ENCODE assay signal across 13 cellular contexts in the genomic region with DNA sequence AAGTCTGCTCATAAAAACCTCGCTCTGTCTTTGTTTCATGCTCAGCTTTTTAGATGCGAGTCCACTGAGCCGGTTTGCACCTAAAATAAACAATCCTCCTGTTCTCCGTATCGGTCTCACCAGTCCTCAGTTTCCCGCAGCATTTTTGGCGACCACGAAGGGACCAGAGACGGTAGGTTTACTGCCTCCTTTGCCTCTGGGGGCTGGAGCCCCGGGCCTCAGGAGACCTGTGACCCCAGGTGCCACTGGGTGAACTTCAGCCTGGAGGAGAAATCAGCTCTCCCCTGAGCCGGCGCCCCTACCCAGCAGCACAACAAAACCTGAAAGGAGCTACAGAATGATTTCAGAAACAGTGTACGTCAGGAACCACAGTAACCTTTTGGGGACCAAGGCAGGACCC. TPM values are rescaled to one million over a fixed set of nuclear protein-coding genes. Genes with fewer than 3 reads are reported as not detected.
DNase-seq lines count a peak whose midpoint lies in the region; ATAC-seq and TF ChIP-seq lines count a peak whose summit lies in the region.
"Had no signal": no experiment of that assay in that cellular context is flagged by ENCODE, and none has a peak within 500 bp of the region (broad histone marks: within the 10 kb centered on the region; RNA-seq: fewer than 3 reads in every experiment).

No MANE protein-coding gene starts in this region.

- H3K27me3 ChIP-seq in H7 (ENCODE audit: control insufficient read depth, insufficient read depth, low read length): no peaks in the 10 kb centered on the region; the same call in 1 of the 2 replicates
- H3K27me3 ChIP-seq in adrenal gland: no peaks in the 10 kb centered on the region
- peaks cover 0 to 22% (median 0%) of the 10 kb centered on the region in 3 donors for H3K27me3 ChIP-seq in stomach
- H3K27me3 ChIP-seq in MG63: no peaks in the 10 kb centered on the region; the same call in 1 of the 2 replicates

- H3K36me3 ChIP-seq in H7 (replicated peaks; ENCODE audit: control insufficient read depth, insufficient read depth, low read length): no peaks in the 10 kb centered on the region
- H3K36me3 ChIP-seq in adrenal gland (replicated peaks in 1 of 2): peaks cover 0 to 5% of the 10 kb centered on the region in 2 donors
- no peaks in the 10 kb centered on the region for H3K36me3 ChIP-seq in mucosa of descending colon (ENCODE audit: low read depth)
- H3K36me3 ChIP-seq in stomach: no peaks in the 10 kb centered on the region
- H3K36me3 ChIP-seq in MG63: no peaks in the 10 kb centered on the region

- TF ChIP-seq CTCF in adrenal gland (IDR thresholded peaks at IDR 0.05) (no peak), mucosa of descending colon (IDR thresholded peaks at IDR 0.05) (no peak), stomach (IDR thresholded peaks at IDR 0.05) (no peak)

- DNase-seq in H7: peak; percentile 25
- peak in 2 of 7 donors; percentile 17 to 18 for DNase-seq in adrenal gland
- DNase-seq in mucosa of descending colon: peak in 2 of 3 donors; percentile 23 to 46
- DNase-seq in stomach: no peak
- no peak for DNase-seq in MG63
- no peak for DNase-seq in activated T-cell treated with anti-CD3 and anti-CD28 coated beads for 4 hours
- DNase-seq: DMS79 treated with DMSO at 0.1 percent for 48 hours, HCEC 1CT, NCI-H1694 treated with DMSO at 0.1 percent for 48 hours, SHP77 had no signal

- no peak for TF ChIP-seq EP300 in stomach (IDR thresholded peaks at IDR 0.05)

- H3K4me3 ChIP-seq in H7 (ENCODE audit: insufficient read depth, low read depth, low read length): no peak overlapping the region
- peak overlapping the region in 1 of 4 donors; percentile 53 for H3K4me3 ChIP-seq in adrenal gland
- H3K4me3 ChIP-seq in mucosa of descending colon: no peak overlapping the region
- no peak overlapping the region for H3K4me3 ChIP-seq in stomach
- no peak overlapping the region for H3K4me3 ChIP-seq in MG63
- H3K4me3 ChIP-seq: SK-N-MC had no signal

- H3K9me3 ChIP-seq in adrenal gland (replicated peaks in 1 of 3) (no peaks in the 10 kb centered on the region), mucosa of descending colon (no peaks in the 10 kb centered on the region), stomach (no peaks in the 10 kb centered on the region), MG63 (no peaks in the 10 kb centered on the region)

- peak overlapping the region; percentile 27 to 91 (median 85) for H3K27ac ChIP-seq in adrenal gland
- peak overlapping the region; percentile 28 to 70 (median 59) for H3K27ac ChIP-seq in stomach
- H3K27ac ChIP-seq: SK-N-MC had no signal

- TF ChIP-seq POLR2A in adrenal gland (IDR thresholded peaks at IDR 0.05) (no peak), stomach (IDR thresholded peaks at IDR 0.05) (no peak)

- H3K4me1 ChIP-seq in adrenal gland (replicated peaks in 1 of 2) (peaks cover 44 to 69% of the 10 kb centered on the region in 2 donors), mucosa of descending colon (ENCODE audit: low read depth) (peaks cover 34% of the 10 kb centered on the region), stomach (peaks cover 12 to 41% (median 27%) of the 10 kb centered on the region in 4 donors)

- intact Hi-C loops in adrenal gland (cut with DNase I): no loop called here
- intact Hi-C loops in mucosa of descending colon (cut with DNase I, micrococcal nuclease): no loop called here
- intact Hi-C loops in stomach (cut with DNase I; ENCODE audit: low total_unique reads): no loop called here

- WGBS in adrenal gland, 4 donors: 21 to 28% (median 26%) methylated on average over 12 to 13 of the region's 13 CpGs
- WGBS in stomach, 5 donors: 51 to 58% (median 56%) methylated on average over 13 of the region's 13 CpGs

- ATAC-seq in mucosa of descending colon (no peak), HG03378 (IDR thresholded peaks at IDR 0.05; ENCODE audit: unreplicated experiment) (no peak)

RNA-seq across cellular contexts. Expression of a gene that starts 8.1 kb away (rescaled TPM):
- not detected in 2 replicates for total RNA-seq in H7 (2014; rRNA removed; shearing (Covaris generic))
- total RNA-seq in adrenal gland (100 to 1,000 TPM in 2 of 8 donors, 10 to 100 TPM in 6; 11.7 to 140 (median 53.6) TPM), mucosa of descending colon (1 to 10 TPM in 2 of 3 donors, under 1 TPM in 1; 0.49 to 2.0 (median 1.1) TPM), stomach (100 to 1,000 TPM in 1 of 5 donors, 10 to 100 TPM in 3, under 1 TPM in 1; 0.29 to 103 (median 35.1) TPM)
- polyA plus RNA-seq in adrenal gland (10 to 100 TPM; 11.2 to 27.6 (median 20.9) TPM), stomach (10 to 100 TPM in 2 of 3 donors, 1 to 10 TPM in 1; 5.8 to 41.0 (median 34.2) TPM)
- not detected in 2 replicates for total RNA-seq in MG63 (2014; rRNA removed; shearing (Covaris generic); ENCODE audit: low replicate concordance)
- total RNA-seq: NCI-H460 had no signal

RNA-seq across cellular contexts. Expression of a gene that starts 23.6 kb away (rescaled TPM):
- 104 and 109 TPM in 2 replicates for total RNA-seq in H7 (2014; rRNA removed; shearing (Covaris generic))
- 10 to 100 TPM; 29.3 to 71.8 (median 56.1) TPM for total RNA-seq in adrenal gland
- polyA plus RNA-seq in adrenal gland: 10 to 100 TPM; 26.4 to 47.8 (median 31.9) TPM
- 10 to 100 TPM; 34.1 to 41.0 (median 40.9) TPM for total RNA-seq in mucosa of descending colon
- 10 to 100 TPM in 3 of 5 donors, 1 to 10 TPM in 2; 5.3 to 58.0 (median 14.5) TPM for total RNA-seq in stomach
- 10 to 100 TPM; 13.7 to 17.0 (median 15.9) TPM for polyA plus RNA-seq in stomach
- total RNA-seq in MG63 (2014; rRNA removed; shearing (Covaris generic); ENCODE audit: low replicate concordance): 76.0 and 81.5 TPM in 2 replicates

RNA-seq across cellular contexts. Expression of a gene that starts 23.9 kb away (rescaled TPM):
- total RNA-seq in H7 (2014; rRNA removed; shearing (Covaris generic)): 10.7 and 15.0 TPM in 2 replicates
- total RNA-seq in adrenal gland (100 to 1,000 TPM in 1 of 8 donors, 10 to 100 TPM in 7; 16.2 to 103 (median 48.7) TPM), mucosa of descending colon (10 to 100 TPM; 10.7 to 25.0 (median 16.1) TPM), stomach (10 to 100 TPM in 1 of 5 donors, 1 to 10 TPM in 4; 2.2 to 13.9 (median 5.1) TPM)
- polyA plus RNA-seq in adrenal gland (100 to 1,000 TPM in 1 of 3 donors, 10 to 100 TPM in 2; 67.3 to 114 (median 95.7) TPM), stomach (10 to 100 TPM; 20.0 to 40.3 (median 20.5) TPM)
- 4.2 and 19.0 TPM in 2 replicates for total RNA-seq in MG63 (2014; rRNA removed; shearing (Covaris generic); ENCODE audit: low replicate concordance)

RNA-seq across cellular contexts. Expression of a gene that starts 56.2 kb away (rescaled TPM):
- 0.59 and 0.73 TPM in 2 replicates for total RNA-seq in H7 (2014; rRNA removed; shearing (Covaris generic))
- total RNA-seq in adrenal gland: 1 to 10 TPM in 5 of 8 donors, under 1 TPM in 3; 0.18 to 2.1 (median 1.2) TPM
- polyA plus RNA-seq in adrenal gland: 1 to 10 TPM in 2 of 3 donors, under 1 TPM in 1; 0.33 to 3.2 (median 2.1) TPM
- 1 to 10 TPM; 1.2 to 1.7 (median 1.6) TPM for total RNA-seq in mucosa of descending colon
- total RNA-seq in stomach: under 1 TPM in 3 of 5 donors, not detected in 2; 0.45 to 0.73 (median 0.58) TPM
- polyA plus RNA-seq in stomach: 1 to 10 TPM in 1 of 3 donors, under 1 TPM in 2; 0.56 to 1.1 (median 0.76) TPM
- 3.6 TPM in 1 of 2 replicates, not detected in the other for total RNA-seq in MG63 (2014; rRNA removed; shearing (Covaris generic); ENCODE audit: low replicate concordance)
- total RNA-seq: NCI-H460 had no signal

Comparison
In these comparisons a context has a peak if more than half of its experiments do, and no peak if none do; other contexts are left out.
1. DNase-seq: peak in H7 (single experiment) and mucosa of descending colon (2 of 3); none in stomach (single experiment), MG63 (single experiment) and activated T-cell treated with anti-CD3 and anti-CD28 coated beads for 4 hours (single experiment).